Comparison of ENCODE assay signal across 8 cellular contexts in genomic region chr22:41596776-41597634, GRCh38. TPM values are rescaled to one million over a fixed set of nuclear protein-coding genes. Genes with fewer than 3 reads are reported as not detected.
DNase-seq lines count a peak whose midpoint lies in the region; ATAC-seq and TF ChIP-seq lines count a peak whose summit lies in the region.
"Had no signal": no experiment of that assay in that cellular context is flagged by ENCODE, and none has a peak within 500 bp of the region (broad histone marks: within the 10 kb centered on the region; RNA-seq: fewer than 3 reads in every experiment).

No MANE protein-coding gene starts in this region.

- H3K4me1 ChIP-seq in left lung = no peaks in the 10 kb centered on the region
- H3K4me1 ChIP-seq in stomach = peaks cover 0 to 9% (median 3%) of the 10 kb centered on the region in 4 donors

- DNase-seq in EH (ENCODE audit: low read depth) = peak; percentile 63
- DNase-seq in HuH-7 (ENCODE audit: low spot score) = peak; percentile 78
- peak; percentile 13 for DNase-seq in SKM-1 (lab: John Stamatoyannopoulos, UW; ENCODE audit: unreplicated experiment)
- peak; percentile 73 for DNase-seq in coronary artery (ENCODE audit: low spot score)
- peak; percentile 64 to 83 for DNase-seq in left lung
- DNase-seq in stomach = peak; percentile 82
- no peak for DNase-seq in middle frontal gyrus (ENCODE audit: extremely low spot score, low spot score)

- no peak for TF ChIP-seq EP300 in stomach (IDR thresholded peaks at IDR 0.05)

- peak; percentile 74 for TF ChIP-seq CTCF in coronary artery (IDR thresholded peaks at IDR 0.05)
- TF ChIP-seq CTCF in left lung (IDR thresholded peaks at IDR 0.05) = peak; percentile 66 to 70
- TF ChIP-seq CTCF in stomach (IDR thresholded peaks at IDR 0.05) = peak in 5 of 7 experiments; percentile 67 to 93 (median 84)

- H3K27me3 ChIP-seq in left lung (no peaks in the 10 kb centered on the region), stomach (no peaks in the 10 kb centered on the region)

- H3K9me3 ChIP-seq in left lung (no peaks in the 10 kb centered on the region), stomach (no peaks in the 10 kb centered on the region)

- 35 to 43% (median 38%) methylated on average over 10 to 13 of the region's 13 CpGs for WGBS in stomach, 5 donors

- H3K27ac ChIP-seq in coronary artery (peak overlapping the region in 1 of 2 donors; percentile 41), left lung (no peak overlapping the region), stomach (peak overlapping the region in 3 of 5 donors; percentile 10 to 47 (median 17))

- TF ChIP-seq POLR2A in stomach (IDR thresholded peaks at IDR 0.05) = no peak

- H3K36me3 ChIP-seq in left lung = peaks cover 0 to 23% of the 10 kb centered on the region in 2 donors
- H3K36me3 ChIP-seq in stomach = peaks cover 16 to 34% (median 30%) of the 10 kb centered on the region in 4 donors

- intact Hi-C loops in left lung (cut with DNase I) (no loop called here), stomach (cut with DNase I; ENCODE audit: low total_unique reads) (loop anchor here (10.0 kb wide), 1 partner anchor 52 kb away; the partner anchor contains the start of gene POLR3H)

- H3K4me3 ChIP-seq in coronary artery = no peak overlapping the region
- H3K4me3 ChIP-seq in left lung = no peak overlapping the region
- no peak overlapping the region for H3K4me3 ChIP-seq in stomach

- ATAC-seq in left lung = peak; percentile 99

RNA-seq across cellular contexts. Expression of gene PMM1, which starts 7.4 kb away (rescaled TPM):
- total RNA-seq in left lung = 10 to 100 TPM; 36.5 to 46.0 TPM
- 100 to 1,000 TPM in 1 of 5 donors, 10 to 100 TPM in 4; 15.2 to 131 (median 41.9) TPM for total RNA-seq in stomach
- polyA plus RNA-seq in stomach = 100 to 1,000 TPM in 2 of 3 donors, 10 to 100 TPM in 1; 54.6 to 126 (median 102) TPM

RNA-seq across cellular contexts. Expression of gene DESI1, which starts 23.8 kb away (rescaled TPM):
- total RNA-seq in left lung = 10 to 100 TPM; 27.2 to 42.9 TPM
- total RNA-seq in stomach = 10 to 100 TPM; 10.4 to 39.7 (median 15.4) TPM
- polyA plus RNA-seq in stomach = 10 to 100 TPM; 11.9 to 17.4 (median 16.2) TPM

RNA-seq across cellular contexts. Expression of gene XRCC6, which starts 24.1 kb away (rescaled TPM):
- total RNA-seq in left lung (100 to 1,000 TPM; 176 to 214 TPM), stomach (100 to 1,000 TPM in 4 of 5 donors, 10 to 100 TPM in 1; 40.3 to 315 (median 162) TPM)
- polyA plus RNA-seq in stomach = 100 to 1,000 TPM; 117 to 137 (median 129) TPM

RNA-seq across cellular contexts. Expression of gene CSDC2, which starts 36.2 kb away (rescaled TPM):
- total RNA-seq in left lung = 1 to 10 TPM; 5.1 to 5.5 TPM
- total RNA-seq in stomach = 1 to 10 TPM in 3 of 5 donors, under 1 TPM in 1, not detected in 1; 0.89 to 6.5 (median 1.4) TPM
- polyA plus RNA-seq in stomach = 1 to 10 TPM; 1.8 to 5.5 (median 2.8) TPM
- total RNA-seq: activated CD8-positive, alpha-beta memory T cell treated with anti-CD3 and anti-CD28 coated beads for 36 hours had no signal

RNA-seq across cellular contexts. Expression of gene POLR3H, which starts 52.7 kb away (rescaled TPM):
- total RNA-seq in left lung (10 to 100 TPM; 31.3 to 55.4 TPM), stomach (10 to 100 TPM in 2 of 5 donors, 1 to 10 TPM in 3; 2.6 to 13.4 (median 7.1) TPM)
- 10 to 100 TPM; 16.6 to 21.7 (median 16.7) TPM for polyA plus RNA-seq in stomach

Comparison
In these comparisons a context has a peak if more than half of its experiments do, and no peak if none do; other contexts are left out.
1. H3K27ac ChIP-seq: peak in stomach (3 of 5); none in left lung (0 of 2).
2. Peak in every context shown above with its lines, with median percentiles within 50 percentile points of each other: CTCF ChIP-seq.